In the genomic region with DNA sequence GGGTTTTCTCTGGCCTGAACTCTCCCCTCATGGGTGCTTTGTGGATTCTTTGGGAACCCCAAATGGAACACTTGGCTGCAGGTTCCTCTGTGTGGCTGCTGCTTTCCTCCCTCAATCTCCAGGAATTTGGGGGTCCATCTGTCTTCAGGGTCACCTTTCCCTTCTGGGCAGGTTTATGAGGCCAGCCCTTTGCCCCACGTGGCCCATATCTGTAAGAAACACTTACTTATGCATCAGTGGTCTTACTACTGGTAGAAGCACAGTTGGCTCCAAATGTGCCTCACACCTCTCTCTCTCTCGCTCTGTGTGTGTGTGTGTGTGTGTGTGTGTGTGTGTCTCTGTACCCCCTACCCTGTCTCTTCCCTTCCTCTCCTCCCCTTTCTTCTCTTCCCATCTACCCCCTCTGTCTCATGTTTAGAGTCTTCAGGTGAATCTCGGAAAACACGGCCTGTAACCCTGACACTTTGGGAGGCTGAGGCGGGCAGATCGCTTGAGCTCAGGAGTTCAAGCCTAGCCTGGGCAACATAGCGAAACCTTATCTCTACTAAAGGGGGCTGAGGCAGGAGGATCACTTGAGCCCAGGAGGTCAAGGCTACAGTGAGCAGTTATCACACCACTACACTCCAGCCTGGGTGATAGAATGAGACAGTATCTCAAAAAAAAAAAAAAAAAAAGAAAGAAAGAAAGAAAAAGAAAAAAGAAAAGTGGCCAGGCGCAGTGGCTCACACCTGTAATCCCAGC, we compare ENCODE assay signal across 24 cellular contexts.
"Had no signal": no experiment of that assay in that cellular context is flagged by ENCODE, and none has a peak within 500 bp of the region (broad histone marks: within the 10 kb centered on the region; RNA-seq: fewer than 3 reads in every experiment).

No MANE protein-coding gene starts in this region.

- H3K4me1 Mint-ChIP-seq: central memory CD8-positive, alpha-beta T cell had no signal

- H3K36me3 ChIP-seq: esophagus muscularis mucosa, transverse colon, uterus had no signal

- H3K27me3 ChIP-seq: esophagus muscularis mucosa, transverse colon, uterus had no signal

- H3K36me3 Mint-ChIP-seq: activated naive CD8-positive, alpha-beta T cell; memory B cell had no signal

- H3K9me3 ChIP-seq: esophagus muscularis mucosa, transverse colon, uterus had no signal

- DNase-seq: activated CD4-positive, alpha-beta T cell treated with anti-CD3 and anti-CD28 coated beads, Interleukin-2, amount 10 ng/mL, durations not matched to agents 24 days and 14 days; activated CD4-positive, CD25-positive, alpha-beta regulatory T cell; activated CD8-positive, alpha-beta T cell treated with anti-CD3 and anti-CD28 coated beads for 36 hours; activated naive CD4-positive, alpha-beta T cell; activated T-cell treated with anti-CD3 and anti-CD28 coated beads, Interleukin-2, amount 50 U/mL, for 4 hours; effector memory CD8-positive, alpha-beta T cell; glutamatergic neuron; hippocampal formation; occipital lobe; posterior cingulate gyrus; stimulated activated CD4-positive, alpha-beta T cell treated with anti-CD3 and anti-CD28 coated beads, Interleukin-4, amount 100 ng/mL, for 1 hour; T-helper 1 cell; T1000; transverse colon; uterus had no signal

- H3K4me3 Mint-ChIP-seq: activated CD4-positive, alpha-beta T cell treated with anti-CD3 and anti-CD28 coated beads, Interleukin-2, amount 10 ng/mL, durations not matched to agents 24 days and 14 days; activated CD8-positive, alpha-beta T cell treated with anti-CD3 and anti-CD28 coated beads for 36 hours; activated naive CD8-positive, alpha-beta T cell; activated T-cell treated with anti-CD3 and anti-CD28 coated beads, Interleukin-2, amount 50 U/mL, for 4 hours; central memory CD8-positive, alpha-beta T cell; effector memory CD8-positive, alpha-beta T cell; memory B cell had no signal

- H3K27ac Mint-ChIP-seq: activated CD4-positive, alpha-beta T cell treated with anti-CD3 and anti-CD28 coated beads, Interleukin-2, amount 10 ng/mL, durations not matched to agents 24 days and 14 days; activated CD8-positive, alpha-beta T cell treated with anti-CD3 and anti-CD28 coated beads for 36 hours; activated naive CD8-positive, alpha-beta T cell; activated T-helper 2 cell treated with anti-CD3 and anti-CD28 coated beads, Interferon-gamma antibody, Interleukin-2, Interleukin-4, amounts not matched to agents 10 μg/mL and 5 μg/mL and 100 μg/mL, durations not matched to agents 14 hours and 24 hours and 36 hours; effector memory CD8-positive, alpha-beta T cell; memory B cell had no signal

- H3K27me3 Mint-ChIP-seq: activated CD8-positive, alpha-beta T cell treated with anti-CD3 and anti-CD28 coated beads for 36 hours; memory B cell had no signal

- H3K27ac ChIP-seq: esophagus muscularis mucosa, transverse colon, uterus had no signal

- ATAC-seq: activated CD8-positive, alpha-beta T cell treated with anti-CD3 and anti-CD28 coated beads for 36 hours; activated T-cell treated with anti-CD3 and anti-CD28 coated beads, Interleukin-2, amount 50 U/mL, for 4 hours; effector memory CD8-positive, alpha-beta T cell had no signal

- H3K9me3 Mint-ChIP-seq: activated CD4-positive, alpha-beta T cell treated with anti-CD3 and anti-CD28 coated beads, Interleukin-2, amount 10 ng/mL, durations not matched to agents 24 days and 14 days; activated T-cell treated with anti-CD3 and anti-CD28 coated beads, Interleukin-2, amount 50 U/mL, for 4 hours; activated T-helper 2 cell treated with anti-CD3 and anti-CD28 coated beads, Interferon-gamma antibody, Interleukin-2, Interleukin-4, amounts not matched to agents 10 μg/mL and 5 μg/mL and 100 μg/mL, durations not matched to agents 14 hours and 24 hours and 36 hours; effector memory CD8-positive, alpha-beta T cell had no signal

- H3K4me3 ChIP-seq: esophagus muscularis mucosa, transverse colon, uterus had no signal

- FAIRE-seq: astrocyte, colon, endothelial cell of umbilical vein, frontal cortex had no signal

- H3K4me1 ChIP-seq: uterus had no signal
